Comparison of ENCODE assay signal across 2 cellular contexts in the genomic region with DNA sequence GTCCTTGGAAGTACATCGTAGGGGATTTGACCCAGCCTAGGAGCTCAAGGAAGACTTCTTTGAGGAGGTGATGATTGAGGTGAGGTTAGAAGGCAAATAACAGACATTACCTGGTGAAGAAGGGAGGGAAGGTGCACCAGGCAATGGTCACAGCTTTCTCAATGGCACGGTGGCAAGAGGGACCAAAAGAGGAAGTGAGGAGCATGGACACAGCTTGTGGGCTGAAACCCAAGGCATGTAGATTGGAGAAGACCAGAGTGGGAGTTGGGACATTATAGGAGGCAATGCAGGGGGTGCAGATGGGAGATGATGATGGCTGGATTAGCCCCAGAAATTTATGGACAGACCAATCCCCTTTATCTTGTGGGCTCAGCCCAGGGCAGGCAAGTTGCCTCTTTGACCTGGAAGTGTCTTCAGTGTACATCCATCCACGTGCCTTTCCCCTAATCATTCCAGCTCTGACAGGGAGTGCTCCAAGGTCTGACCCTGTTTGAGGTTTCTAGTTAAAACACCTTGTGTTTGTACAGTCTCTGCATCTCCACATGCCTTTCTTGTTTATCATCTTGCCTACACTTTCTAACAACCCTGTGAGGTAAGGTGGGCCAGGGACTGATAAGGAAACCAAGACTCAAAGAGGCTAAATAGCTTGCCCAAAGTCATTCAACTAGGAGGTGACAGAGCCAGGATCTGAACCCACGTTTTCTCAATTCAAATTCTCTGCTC.
A peak's percentile ranks its signal among the peaks of the same experiment; 100 is the strongest.
TF ChIP-seq lines count a peak whose summit lies in the region.

No MANE protein-coding gene starts in this region.

TF ChIP-seq in HCT116, 20 proteins besides CTCF, POLR2A, EP300 and RAD21:
- TF ChIP-seq SIN3A (IDR thresholded peaks at IDR 0.05; ENCODE audit: low read depth) (no peak), EGR1 (IDR thresholded peaks at IDR 0.05; ENCODE audit: low read depth) (no peak), FOSL1 (IDR thresholded peaks at IDR 0.05; ENCODE audit: low read depth) (no peak), ZNF274 (IDR thresholded peaks at IDR 0.05; ENCODE audit: low read depth, low read length) (no peak), TCF7L2 (IDR thresholded peaks at IDR 0.05; ENCODE audit: borderline replicate concordance, extremely low read depth, insufficient read depth, insufficient read length) (no peak), JUND (IDR thresholded peaks at IDR 0.05) (no peak), EZH2phosphoT487 (IDR thresholded peaks at IDR 0.05; ENCODE audit: borderline replicate concordance) (no peak), SRF (IDR thresholded peaks at IDR 0.05; ENCODE audit: low read depth) (no peak), POLR2AphosphoS5 (IDR thresholded peaks at IDR 0.05; ENCODE audit: low read depth, low read length) (no peak), YY1 (IDR thresholded peaks at IDR 0.05; ENCODE audit: extremely low read depth, insufficient replicate concordance, low read depth, low read length) (no peak), ZFX (IDR thresholded peaks at IDR 0.05) (no peak), ELF1 (IDR thresholded peaks at IDR 0.05; ENCODE audit: borderline replicate concordance, low read depth) (no peak), CBX3 (IDR thresholded peaks at IDR 0.05; ENCODE audit: low read depth) (no peak)
- TF ChIP-seq, protein P1, sequence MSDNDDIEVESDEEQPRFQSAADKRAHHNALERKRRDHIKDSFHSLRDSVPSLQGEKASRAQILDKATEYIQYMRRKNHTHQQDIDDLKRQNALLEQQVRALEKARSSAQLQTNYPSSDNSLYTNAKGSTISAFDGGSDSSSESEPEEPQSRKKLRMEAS (IDR thresholded peaks at IDR 0.05) = no peak
- TF ChIP-seq, protein P2, sequence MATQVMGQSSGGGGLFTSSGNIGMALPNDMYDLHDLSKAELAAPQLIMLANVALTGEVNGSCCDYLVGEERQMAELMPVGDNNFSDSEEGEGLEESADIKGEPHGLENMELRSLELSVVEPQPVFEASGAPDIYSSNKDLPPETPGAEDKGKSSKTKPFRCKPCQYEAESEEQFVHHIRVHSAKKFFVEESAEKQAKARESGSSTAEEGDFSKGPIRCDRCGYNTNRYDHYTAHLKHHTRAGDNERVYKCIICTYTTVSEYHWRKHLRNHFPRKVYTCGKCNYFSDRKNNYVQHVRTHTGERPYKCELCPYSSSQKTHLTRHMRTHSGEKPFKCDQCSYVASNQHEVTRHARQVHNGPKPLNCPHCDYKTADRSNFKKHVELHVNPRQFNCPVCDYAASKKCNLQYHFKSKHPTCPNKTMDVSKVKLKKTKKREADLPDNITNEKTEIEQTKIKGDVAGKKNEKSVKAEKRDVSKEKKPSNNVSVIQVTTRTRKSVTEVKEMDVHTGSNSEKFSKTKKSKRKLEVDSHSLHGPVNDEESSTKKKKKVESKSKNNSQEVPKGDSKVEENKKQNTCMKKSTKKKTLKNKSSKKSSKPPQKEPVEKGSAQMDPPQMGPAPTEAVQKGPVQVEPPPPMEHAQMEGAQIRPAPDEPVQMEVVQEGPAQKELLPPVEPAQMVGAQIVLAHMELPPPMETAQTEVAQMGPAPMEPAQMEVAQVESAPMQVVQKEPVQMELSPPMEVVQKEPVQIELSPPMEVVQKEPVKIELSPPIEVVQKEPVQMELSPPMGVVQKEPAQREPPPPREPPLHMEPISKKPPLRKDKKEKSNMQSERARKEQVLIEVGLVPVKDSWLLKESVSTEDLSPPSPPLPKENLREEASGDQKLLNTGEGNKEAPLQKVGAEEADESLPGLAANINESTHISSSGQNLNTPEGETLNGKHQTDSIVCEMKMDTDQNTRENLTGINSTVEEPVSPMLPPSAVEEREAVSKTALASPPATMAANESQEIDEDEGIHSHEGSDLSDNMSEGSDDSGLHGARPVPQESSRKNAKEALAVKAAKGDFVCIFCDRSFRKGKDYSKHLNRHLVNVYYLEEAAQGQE (IDR thresholded peaks at IDR 0.05; ENCODE audit: low read depth) = no peak
- TF ChIP-seq, protein P3, sequence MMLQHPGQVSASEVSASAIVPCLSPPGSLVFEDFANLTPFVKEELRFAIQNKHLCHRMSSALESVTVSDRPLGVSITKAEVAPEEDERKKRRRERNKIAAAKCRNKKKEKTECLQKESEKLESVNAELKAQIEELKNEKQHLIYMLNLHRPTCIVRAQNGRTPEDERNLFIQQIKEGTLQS (IDR thresholded peaks at IDR 0.05) = no peak
- TF ChIP-seq, protein P4, sequence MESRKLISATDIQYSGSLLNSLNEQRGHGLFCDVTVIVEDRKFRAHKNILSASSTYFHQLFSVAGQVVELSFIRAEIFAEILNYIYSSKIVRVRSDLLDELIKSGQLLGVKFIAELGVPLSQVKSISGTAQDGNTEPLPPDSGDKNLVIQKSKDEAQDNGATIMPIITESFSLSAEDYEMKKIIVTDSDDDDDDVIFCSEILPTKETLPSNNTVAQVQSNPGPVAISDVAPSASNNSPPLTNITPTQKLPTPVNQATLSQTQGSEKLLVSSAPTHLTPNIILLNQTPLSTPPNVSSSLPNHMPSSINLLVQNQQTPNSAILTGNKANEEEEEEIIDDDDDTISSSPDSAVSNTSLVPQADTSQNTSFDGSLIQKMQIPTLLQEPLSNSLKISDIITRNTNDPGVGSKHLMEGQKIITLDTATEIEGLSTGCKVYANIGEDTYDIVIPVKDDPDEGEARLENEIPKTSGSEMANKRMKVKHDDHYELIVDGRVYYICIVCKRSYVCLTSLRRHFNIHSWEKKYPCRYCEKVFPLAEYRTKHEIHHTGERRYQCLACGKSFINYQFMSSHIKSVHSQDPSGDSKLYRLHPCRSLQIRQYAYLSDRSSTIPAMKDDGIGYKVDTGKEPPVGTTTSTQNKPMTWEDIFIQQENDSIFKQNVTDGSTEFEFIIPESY (IDR thresholded peaks at IDR 0.05; ENCODE audit: extremely low read depth, insufficient replicate concordance, low read length) = no peak

TF ChIP-seq in K562, 482 proteins besides CTCF, POLR2A, EP300 and RAD21:
- no peak for TF ChIP-seq ASH1L (IDR thresholded peaks at IDR 0.05; ENCODE audit: borderline replicate concordance, low read depth, partially characterized antibody)
- TF ChIP-seq GTF3C2 (IDR thresholded peaks at IDR 0.05; ENCODE audit: borderline replicate concordance, extremely low read depth, insufficient read length) = no peak
- TF ChIP-seq ZNF232 (CRISPR knock-in tag; IDR thresholded peaks at IDR 0.05) = no peak
- TF ChIP-seq SPI1 (IDR thresholded peaks at IDR 0.05; ENCODE audit: borderline replicate concordance, low read depth, low read length) = peak; percentile 77
